In the genomic region with DNA sequence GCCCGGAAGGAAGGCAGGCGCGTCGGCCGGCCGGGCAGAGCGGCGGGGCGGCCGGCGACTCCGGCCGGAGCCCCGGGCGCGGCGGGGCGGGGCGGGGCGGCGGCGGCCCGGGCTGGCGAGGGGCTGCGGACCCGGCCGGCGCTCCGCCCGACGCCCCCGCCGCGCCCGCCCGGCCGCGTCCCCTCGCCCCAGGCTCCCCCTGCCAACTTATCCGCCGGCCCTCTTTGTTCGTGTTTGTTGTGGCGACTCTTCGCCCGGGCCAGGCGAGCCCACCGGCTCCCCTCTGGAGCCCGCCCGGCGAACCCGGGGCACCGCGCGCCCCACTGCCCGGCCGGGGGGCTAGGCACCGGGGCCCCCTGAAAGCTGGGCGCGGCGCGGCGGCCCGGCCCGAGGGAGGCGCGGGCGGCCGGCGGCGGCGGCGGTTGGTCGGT, we compare ENCODE assay signal across 8 cellular contexts.
DNase-seq lines count a peak whose midpoint lies in the region; ATAC-seq lines count a peak whose summit lies in the region.

No MANE protein-coding gene starts in this region.

- no CpG with 5 or more reads among the region's 73 CpGs for WGBS in iPS DF 6.9 (ENCODE audit: insufficient coverage, insufficient read length)

- H3K36me3 ChIP-seq in iPS DF 6.9 (ENCODE audit: control insufficient read depth, insufficient read depth, low read length), result no peaks in the 10 kb centered on the region

- H3K4me1 ChIP-seq in iPS DF 6.9 (ENCODE audit: control insufficient read depth, insufficient read depth, low read length), result no peaks in the 10 kb centered on the region

- H3K36me3 Mint-ChIP-seq in activated naive CD4-positive, alpha-beta T cell treated with anti-CD3 and anti-CD28 coated beads, Interleukin-2, amount 10 ng/mL, durations not matched to agents 7 days and 5 days, result peaks cover 16% of the 10 kb centered on the region
- peaks cover 58% of the 10 kb centered on the region for H3K36me3 Mint-ChIP-seq in stimulated activated effector memory CD8-positive, alpha-beta T cell treated with anti-CD3 and anti-CD28 coated beads, Interleukin-12 subunit alpha, Interleukin-12 subunit beta, amount 100 ng/mL, for 72 hours

- peak overlapping the region; percentile 93 for H3K4me3 Mint-ChIP-seq in activated naive CD4-positive, alpha-beta T cell treated with anti-CD3 and anti-CD28 coated beads, Interleukin-2, amount 10 ng/mL, durations not matched to agents 7 days and 5 days
- peak overlapping the region; percentile 99 for H3K4me3 Mint-ChIP-seq in stimulated activated effector memory CD8-positive, alpha-beta T cell treated with anti-CD3 and anti-CD28 coated beads, Interleukin-12 subunit alpha, Interleukin-12 subunit beta, amount 100 ng/mL, for 72 hours

- peaks cover 6% of the 10 kb centered on the region for H3K9me3 Mint-ChIP-seq in activated naive CD4-positive, alpha-beta T cell treated with anti-CD3 and anti-CD28 coated beads, Interleukin-2, amount 10 ng/mL, durations not matched to agents 7 days and 5 days
- H3K9me3 Mint-ChIP-seq in stimulated activated effector memory CD8-positive, alpha-beta T cell treated with anti-CD3 and anti-CD28 coated beads, Interleukin-12 subunit alpha, Interleukin-12 subunit beta, amount 100 ng/mL, for 72 hours, result no peaks in the 10 kb centered on the region

- ATAC-seq in HG03095 (IDR thresholded peaks at IDR 0.05; ENCODE audit: unreplicated experiment), result peak; percentile 9
- ATAC-seq in stimulated activated effector memory CD8-positive, alpha-beta T cell treated with anti-CD3 and anti-CD28 coated beads, Interleukin-12 subunit alpha, Interleukin-12 subunit beta, amount 100 ng/mL, for 72 hours, result no peak

- DNase-seq in activated CD8-positive, alpha-beta memory T cell treated with anti-CD3 and anti-CD28 coated beads, Interleukin-2, amount 50 U/mL, for 48 hours, result peak; percentile 61
- DNase-seq in activated CD8-positive, alpha-beta memory T cell treated with anti-CD3 and anti-CD28 coated beads for 24 hours, result no peak
- peak; percentile 24 for DNase-seq in activated naive CD4-positive, alpha-beta T cell treated with anti-CD3 and anti-CD28 coated beads, Interleukin-2, amount 10 ng/mL, durations not matched to agents 7 days and 5 days
- DNase-seq in iPS DF 6.9 (ENCODE audit: low read depth, low spot score), result no peak
- DNase-seq in stimulated activated effector memory CD8-positive, alpha-beta T cell treated with anti-CD3 and anti-CD28 coated beads, Interleukin-12 subunit alpha, Interleukin-12 subunit beta, amount 100 ng/mL, for 72 hours (ENCODE audit: low spot score in 2 of 2), result peak in 1 of 2 donors; percentile 58
- DNase-seq in hippocampal formation (lab: John Stamatoyannopoulos, UW), result no peak
- no peak for DNase-seq in NOMO-1 (lab: John Stamatoyannopoulos, UW; ENCODE audit: unreplicated experiment in 2 of 2)

- H3K27ac ChIP-seq in iPS DF 6.9 (ENCODE audit: low read length), result no peak overlapping the region

- H3K4me3 ChIP-seq in iPS DF 6.9 (ENCODE audit: low read length), result peak overlapping the region; percentile 78

- CTCF ChIA-PET in activated naive CD4-positive, alpha-beta T cell treated with anti-CD3 and anti-CD28 coated beads, Interleukin-2, amount 10 ng/mL, durations not matched to agents 7 days and 5 days (lab: Charles Lee), result interaction anchor here (1.2 to 2.1 kb wide), 2 partner anchors 35 to 55 kb away, joined by 3 to 5 read pairs; no protein-coding TSS in a partner anchor

- H3K27me3 Mint-ChIP-seq in activated naive CD4-positive, alpha-beta T cell treated with anti-CD3 and anti-CD28 coated beads, Interleukin-2, amount 10 ng/mL, durations not matched to agents 7 days and 5 days, result peaks cover 25% of the 10 kb centered on the region

- peak overlapping the region; percentile 77 for H3K27ac Mint-ChIP-seq in activated naive CD4-positive, alpha-beta T cell treated with anti-CD3 and anti-CD28 coated beads, Interleukin-2, amount 10 ng/mL, durations not matched to agents 7 days and 5 days
- peak overlapping the region; percentile 91 for H3K27ac Mint-ChIP-seq in stimulated activated effector memory CD8-positive, alpha-beta T cell treated with anti-CD3 and anti-CD28 coated beads, Interleukin-12 subunit alpha, Interleukin-12 subunit beta, amount 100 ng/mL, for 72 hours

- H3K9me3 ChIP-seq in iPS DF 6.9 (ENCODE audit: control insufficient read depth, insufficient read depth, low read length), result no peaks in the 10 kb centered on the region

- H3K4me1 Mint-ChIP-seq in activated naive CD4-positive, alpha-beta T cell treated with anti-CD3 and anti-CD28 coated beads, Interleukin-2, amount 10 ng/mL, durations not matched to agents 7 days and 5 days, result peaks cover 44% of the 10 kb centered on the region
- peaks cover 37% of the 10 kb centered on the region for H3K4me1 Mint-ChIP-seq in stimulated activated effector memory CD8-positive, alpha-beta T cell treated with anti-CD3 and anti-CD28 coated beads, Interleukin-12 subunit alpha, Interleukin-12 subunit beta, amount 100 ng/mL, for 72 hours

- H3K27me3 ChIP-seq in iPS DF 6.9 (ENCODE audit: control insufficient read depth, insufficient read depth, low read length), result peaks cover 2% of the 10 kb centered on the region; the same call in 1 of the 2 replicates

Comparison
In these comparisons a context has a peak if more than half of its experiments do, and no peak if none do; other contexts are left out.
1. DNase-seq: peak in activated CD8-positive, alpha-beta memory T cell treated with anti-CD3 and anti-CD28 coated beads, Interleukin-2, amount 50 U/mL, for 48 hours (single experiment) and activated naive CD4-positive, alpha-beta T cell treated with anti-CD3 and anti-CD28 coated beads, Interleukin-2, amount 10 ng/mL, durations not matched to agents 7 days and 5 days (single experiment); none in activated CD8-positive, alpha-beta memory T cell treated with anti-CD3 and anti-CD28 coated beads for 24 hours (single experiment), iPS DF 6.9 (single experiment), hippocampal formation (0 of 2) and NOMO-1 (0 of 2).